8 cellular contexts compared by ENCODE assay signal in the genomic region with DNA sequence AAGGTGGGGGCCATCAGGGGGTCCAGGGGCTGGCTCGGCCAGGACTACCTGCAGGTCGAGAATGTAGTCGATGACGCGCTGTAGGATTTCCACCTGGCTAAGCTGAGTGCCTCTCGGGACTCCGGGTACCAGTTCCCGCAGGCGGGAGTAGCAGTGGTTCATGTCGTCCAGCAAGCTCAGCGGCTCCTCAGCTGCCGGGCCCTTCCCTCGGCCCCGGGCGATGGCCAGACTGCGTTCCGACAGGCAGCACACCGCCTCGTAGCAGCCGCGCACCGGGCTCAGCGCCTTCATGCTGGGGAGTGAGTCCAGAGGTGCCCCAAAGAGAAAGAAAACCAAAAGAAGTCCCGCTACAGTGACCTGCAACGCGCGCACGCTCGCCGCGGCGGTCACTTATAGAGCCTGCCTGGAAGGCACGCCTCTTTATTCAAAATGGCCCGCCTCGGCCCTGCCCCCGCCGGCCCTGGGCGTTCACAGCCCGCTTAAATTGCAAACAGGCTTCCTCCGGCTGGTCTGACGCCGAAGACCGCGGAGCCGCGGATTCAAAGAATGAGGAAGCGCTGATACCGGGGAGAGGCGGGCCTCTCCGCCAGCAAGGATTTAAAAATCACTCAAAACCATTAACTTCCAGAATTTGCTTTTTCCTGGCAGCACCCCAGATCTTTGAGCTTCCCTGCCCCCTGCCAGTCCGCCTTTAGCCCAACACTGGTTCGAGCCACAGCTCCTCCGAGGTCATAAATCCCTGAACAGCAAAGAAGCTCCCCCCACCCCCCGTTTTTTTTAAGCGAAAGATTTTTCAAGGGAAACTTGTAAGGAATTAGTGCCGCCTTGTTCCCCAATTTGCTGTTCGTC. TPM values are rescaled to one million over a fixed set of nuclear protein-coding genes. Genes with fewer than 3 reads are reported as not detected.
DNase-seq lines count a peak whose midpoint lies in the region; ATAC-seq, FAIRE-seq and TF ChIP-seq lines count a peak whose summit lies in the region.

TSS of gene ID3 (minus strand) at position 366 of the 849 bp plus-strand sequence. CDS start at position 291, 75 bp downstream.

- peak; percentile 91 for DNase-seq in GM13976 (ENCODE audit: low spot score)
- DNase-seq in NCI-H146 (lab: John Stamatoyannopoulos, UW): peak; percentile 88
- peak; percentile 73 to 88 (median 84) for DNase-seq in T-helper 17 cell
- DNase-seq in amniotic stem cell (lab: John Stamatoyannopoulos, UW): peak; percentile 97
- peak; percentile 98 for DNase-seq in left ventricle myocardium inferior
- peak; percentile 91 for DNase-seq in pulmonary artery endothelial cell (ENCODE audit: low read depth, low spot score)
- peak; percentile 86 for DNase-seq in urothelium cell line (ENCODE audit: low spot score)

- peaks cover 44% of the 10 kb centered on the region for H3K4me1 Mint-ChIP-seq in T-helper 17 cell

- peak within 1 kb of the TSS; percentile 96 for H3K27ac ChIP-seq in left ventricle myocardium inferior (replicated peaks)

- in situ Hi-C loops in GM13976 (cut with MboI; ENCODE audit: low sequenced_read_pairs, unreplicated experiment): no loop called here

- H3K27ac Mint-ChIP-seq in T-helper 17 cell: peak within 1 kb of the TSS; percentile 90

- no peaks in the 10 kb centered on the region for H3K36me3 Mint-ChIP-seq in T-helper 17 cell (ENCODE audit: low read depth)

- H3K27me3 Mint-ChIP-seq in T-helper 17 cell: no peaks in the 10 kb centered on the region

- no peak for FAIRE-seq in urothelium cell line (lab: Jason Lieb, UNC)

- peaks cover 22% of the 10 kb centered on the region for H3K36me3 ChIP-seq in left ventricle myocardium inferior

- peak within 1 kb of the TSS; percentile 87 for H3K4me3 ChIP-seq in left ventricle myocardium inferior

- H3K27me3 ChIP-seq in left ventricle myocardium inferior (ENCODE audit: low read depth): no peaks in the 10 kb centered on the region

- TF ChIP-seq CTCF in GM13976 (IDR thresholded peaks at IDR 0.05; ENCODE audit: borderline replicate concordance, control extremely low read depth, extremely low read depth, insufficient read depth, missing control alignments) (no peak), left ventricle myocardium inferior (IDR thresholded peaks at IDR 0.05; ENCODE audit: borderline replicate concordance) (no peak)

- H3K9me3 ChIP-seq in T-helper 17 cell (ENCODE audit: control insufficient read depth, low read length, poor library complexity, severe bottlenecking) (no peaks in the 10 kb centered on the region), left ventricle myocardium inferior (replicated peaks) (no peaks in the 10 kb centered on the region)

- peak within 1 kb of the TSS; percentile 94 for H3K4me3 Mint-ChIP-seq in T-helper 17 cell

- peaks cover 91% of the 10 kb centered on the region for H3K4me1 ChIP-seq in left ventricle myocardium inferior

- ATAC-seq in HG02798 (IDR thresholded peaks at IDR 0.05; ENCODE audit: poor library complexity, unreplicated experiment): peak; percentile 74
- peak; percentile 71 for ATAC-seq in T-helper 17 cell

- intact Hi-C loops in left ventricle myocardium inferior (cut with micrococcal nuclease): no loop called here

RNA-seq across cellular contexts. Expression of gene ID3, which starts in this region (rescaled TPM):
- total RNA-seq in T-helper 17 cell (10 to 100 TPM in 1 of 2 donors, 1 to 10 TPM in 1; 8.6 to 10.7 TPM), left ventricle myocardium inferior (75.2 TPM), pulmonary artery endothelial cell (189 and 206 TPM in 2 replicates)

Comparison
In these comparisons a context has a peak if more than half of its experiments do, and no peak if none do; other contexts are left out.
1. Peak in every context shown above with its lines: DNase-seq, ATAC-seq, H3K4me3 ChIP-seq and H3K27ac ChIP-seq.